ENCODE assay signal across 1 cellular context in the genomic region with DNA sequence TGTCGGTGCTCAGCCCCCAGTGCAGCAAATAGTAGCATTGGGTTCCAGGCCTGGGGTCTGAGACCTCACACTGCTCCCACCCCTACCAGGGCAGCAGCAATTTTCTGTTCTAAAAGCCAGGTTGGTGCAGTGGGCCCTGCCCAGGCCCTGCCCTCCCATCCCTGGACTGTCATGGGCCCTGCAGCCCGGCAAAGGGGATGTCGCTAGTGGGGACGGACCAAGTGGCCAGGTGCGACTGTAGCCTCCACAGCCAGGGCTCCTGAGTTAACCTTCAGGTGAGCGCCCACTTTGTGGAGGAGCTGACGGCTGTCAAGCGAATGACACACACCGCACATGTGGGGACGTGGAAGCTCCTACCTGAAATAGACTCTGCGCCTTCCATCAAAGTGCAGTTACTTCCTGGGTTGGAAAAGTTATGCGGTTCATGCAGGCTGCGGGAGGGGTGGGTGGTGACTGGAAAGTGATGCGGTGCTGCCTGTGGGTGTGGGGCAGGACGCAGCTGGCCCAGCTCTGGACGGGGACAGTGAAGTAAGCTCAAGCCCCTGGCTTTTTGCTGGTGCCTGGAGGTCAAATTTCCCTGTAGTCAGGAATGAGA.
TF ChIP-seq lines count a peak whose summit lies in the region.

No MANE protein-coding gene starts in this region.

TF ChIP-seq in WTC11, 78 proteins besides CTCF, POLR2A, EP300 and RAD21 (continued from another document):
- TF ChIP-seq, protein P1, sequence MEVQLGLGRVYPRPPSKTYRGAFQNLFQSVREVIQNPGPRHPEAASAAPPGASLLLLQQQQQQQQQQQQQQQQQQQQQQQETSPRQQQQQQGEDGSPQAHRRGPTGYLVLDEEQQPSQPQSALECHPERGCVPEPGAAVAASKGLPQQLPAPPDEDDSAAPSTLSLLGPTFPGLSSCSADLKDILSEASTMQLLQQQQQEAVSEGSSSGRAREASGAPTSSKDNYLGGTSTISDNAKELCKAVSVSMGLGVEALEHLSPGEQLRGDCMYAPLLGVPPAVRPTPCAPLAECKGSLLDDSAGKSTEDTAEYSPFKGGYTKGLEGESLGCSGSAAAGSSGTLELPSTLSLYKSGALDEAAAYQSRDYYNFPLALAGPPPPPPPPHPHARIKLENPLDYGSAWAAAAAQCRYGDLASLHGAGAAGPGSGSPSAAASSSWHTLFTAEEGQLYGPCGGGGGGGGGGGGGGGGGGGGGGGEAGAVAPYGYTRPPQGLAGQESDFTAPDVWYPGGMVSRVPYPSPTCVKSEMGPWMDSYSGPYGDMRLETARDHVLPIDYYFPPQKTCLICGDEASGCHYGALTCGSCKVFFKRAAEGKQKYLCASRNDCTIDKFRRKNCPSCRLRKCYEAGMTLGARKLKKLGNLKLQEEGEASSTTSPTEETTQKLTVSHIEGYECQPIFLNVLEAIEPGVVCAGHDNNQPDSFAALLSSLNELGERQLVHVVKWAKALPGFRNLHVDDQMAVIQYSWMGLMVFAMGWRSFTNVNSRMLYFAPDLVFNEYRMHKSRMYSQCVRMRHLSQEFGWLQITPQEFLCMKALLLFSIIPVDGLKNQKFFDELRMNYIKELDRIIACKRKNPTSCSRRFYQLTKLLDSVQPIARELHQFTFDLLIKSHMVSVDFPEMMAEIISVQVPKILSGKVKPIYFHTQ (CRISPR knock-in tag; IDR thresholded peaks at IDR 0.05), result no peak
- TF ChIP-seq RELA (CRISPR knock-in tag; IDR thresholded peaks at IDR 0.05; ENCODE audit: borderline replicate concordance) (no peak), FOXP1 (CRISPR knock-in tag; IDR thresholded peaks at IDR 0.05; ENCODE audit: borderline replicate concordance) (no peak), ZNF317 (CRISPR knock-in tag; IDR thresholded peaks at IDR 0.05; ENCODE audit: borderline replicate concordance, low read depth) (no peak), KAT7 (CRISPR knock-in tag; IDR thresholded peaks at IDR 0.05; ENCODE audit: borderline replicate concordance) (no peak), JUN (CRISPR knock-in tag; IDR thresholded peaks at IDR 0.05) (no peak), NR2C2 (CRISPR knock-in tag; IDR thresholded peaks at IDR 0.05) (no peak)
